In genomic region chr1:27086628-27087027, GRCh38 we compare ENCODE assay signal across 16 cellular contexts.
DNase-seq lines count a peak whose midpoint lies in the region; ATAC-seq and FAIRE-seq lines count a peak whose summit lies in the region.
"Had no signal": no experiment of that assay in that cellular context is flagged by ENCODE, and none has a peak within 500 bp of the region (broad histone marks: within the 10 kb centered on the region; RNA-seq: fewer than 3 reads in every experiment).

No MANE protein-coding gene starts in this region.

- H3K18ac ChIP-seq in mesenchymal stem cell (ENCODE audit: low read depth in 1 of 2, low read length in 2 of 2), result peak overlapping the region in 1 of 2 experiments; percentile 42

- H3K27ac Mint-ChIP-seq in activated naive CD8-positive, alpha-beta T cell treated with anti-CD3 and anti-CD28 coated beads for 36 hours, result peak overlapping the region; percentile 4
- no peak overlapping the region for H3K27ac Mint-ChIP-seq in activated naive CD8-positive, alpha-beta T cell treated with anti-CD3 and anti-CD28 coated beads, Interleukin-2, amount 50 U/mL, for 24 hours
- peak overlapping the region; percentile 36 for H3K27ac Mint-ChIP-seq in activated T-helper 1 cell treated with anti-CD3 and anti-CD28 coated beads, Interleukin-12 subunit alpha, Interleukin-12 subunit beta, Interleukin-2, Interleukin-4 antibody, amounts not matched to agents 30 ng/mL and 10 ng/mL and 1 ng/mL, durations not matched to agents 14 hours and 24 hours and 36 hours
- H3K27ac Mint-ChIP-seq: B cell; CD4-positive, alpha-beta T cell had no signal

- H2AK5ac ChIP-seq in mesenchymal stem cell (ENCODE audit: low read length, severe bottlenecking), result no peak overlapping the region

- no peak overlapping the region for H3K9ac ChIP-seq in mesenchymal stem cell (ENCODE audit: low read length)

- H3K36me3 ChIP-seq in mesenchymal stem cell (ENCODE audit: control insufficient read depth in 1 of 2, insufficient read depth in 2 of 2, low read depth in 1 of 2, low read length in 2 of 2), result no peaks in the 10 kb centered on the region
- H3K36me3 ChIP-seq: HAP-1 had no signal

- H3K14ac ChIP-seq in mesenchymal stem cell (ENCODE audit: low read length in 2 of 2), result peak overlapping the region in 1 of 2 experiments; percentile 88

- peaks cover 18% of the 10 kb centered on the region for H3K9me3 ChIP-seq in mesenchymal stem cell (ENCODE audit: control insufficient read depth, low read length)
- H3K9me3 ChIP-seq: HAP-1 had no signal

- no peak overlapping the region for H2BK15ac ChIP-seq in mesenchymal stem cell (ENCODE audit: low read depth, poor library complexity, severe bottlenecking)

- peaks cover 4 to 10% of the 10 kb centered on the region in 2 experiments for H3K27me3 ChIP-seq in mesenchymal stem cell (ENCODE audit: control insufficient read depth in 1 of 2, insufficient read depth in 1 of 2, low read length in 2 of 2)

- H3K9me3 Mint-ChIP-seq in activated naive CD8-positive, alpha-beta T cell treated with anti-CD3 and anti-CD28 coated beads for 36 hours, result peaks cover 7% of the 10 kb centered on the region
- H3K9me3 Mint-ChIP-seq in activated naive CD8-positive, alpha-beta T cell treated with anti-CD3 and anti-CD28 coated beads, Interleukin-2, amount 50 U/mL, for 24 hours, result no peaks in the 10 kb centered on the region
- H3K9me3 Mint-ChIP-seq in activated T-helper 1 cell treated with anti-CD3 and anti-CD28 coated beads, Interleukin-12 subunit alpha, Interleukin-12 subunit beta, Interleukin-2, Interleukin-4 antibody, amounts not matched to agents 30 ng/mL and 10 ng/mL and 1 ng/mL, durations not matched to agents 14 hours and 24 hours and 36 hours, result no peaks in the 10 kb centered on the region

- no peaks in the 10 kb centered on the region for H3K4me1 Mint-ChIP-seq in activated naive CD8-positive, alpha-beta T cell treated with anti-CD3 and anti-CD28 coated beads for 36 hours
- H3K4me1 Mint-ChIP-seq in activated naive CD8-positive, alpha-beta T cell treated with anti-CD3 and anti-CD28 coated beads, Interleukin-2, amount 50 U/mL, for 24 hours, result no peaks in the 10 kb centered on the region
- H3K4me1 Mint-ChIP-seq in activated T-helper 1 cell treated with anti-CD3 and anti-CD28 coated beads, Interleukin-12 subunit alpha, Interleukin-12 subunit beta, Interleukin-2, Interleukin-4 antibody, amounts not matched to agents 30 ng/mL and 10 ng/mL and 1 ng/mL, durations not matched to agents 14 hours and 24 hours and 36 hours (ENCODE audit: low read depth), result no peaks in the 10 kb centered on the region
- H3K4me1 Mint-ChIP-seq: B cell had no signal

- H2BK120ac ChIP-seq in mesenchymal stem cell (ENCODE audit: low read depth, low read length), result no peak overlapping the region

- no peaks in the 10 kb centered on the region for H3K36me3 Mint-ChIP-seq in activated naive CD8-positive, alpha-beta T cell treated with anti-CD3 and anti-CD28 coated beads for 36 hours
- no peaks in the 10 kb centered on the region for H3K36me3 Mint-ChIP-seq in activated naive CD8-positive, alpha-beta T cell treated with anti-CD3 and anti-CD28 coated beads, Interleukin-2, amount 50 U/mL, for 24 hours (ENCODE audit: low read depth)
- no peaks in the 10 kb centered on the region for H3K36me3 Mint-ChIP-seq in activated T-helper 1 cell treated with anti-CD3 and anti-CD28 coated beads, Interleukin-12 subunit alpha, Interleukin-12 subunit beta, Interleukin-2, Interleukin-4 antibody, amounts not matched to agents 30 ng/mL and 10 ng/mL and 1 ng/mL, durations not matched to agents 14 hours and 24 hours and 36 hours (ENCODE audit: low read depth)

- no peak overlapping the region for H3K4me3 ChIP-seq in mesenchymal stem cell (ENCODE audit: insufficient read depth in 1 of 2, low read depth in 1 of 2, low read length in 2 of 2)
- H3K4me3 ChIP-seq: HAP-1 had no signal

- no peak for DNase-seq in activated naive CD8-positive, alpha-beta T cell treated with anti-CD3 and anti-CD28 coated beads for 36 hours
- DNase-seq in activated naive CD8-positive, alpha-beta T cell treated with anti-CD3 and anti-CD28 coated beads, Interleukin-2, amount 50 U/mL, for 24 hours, result no peak
- DNase-seq in activated T-helper 1 cell treated with anti-CD3 and anti-CD28 coated beads, Interleukin-12 subunit alpha, Interleukin-12 subunit beta, Interleukin-2, Interleukin-4 antibody, amounts not matched to agents 30 ng/mL and 10 ng/mL and 1 ng/mL, durations not matched to agents 14 hours and 24 hours and 36 hours (ENCODE audit: low spot score), result no peak
- DNase-seq in mesenchymal stem cell (no peak), urothelium cell line (ENCODE audit: low spot score) (no peak), NCI-H2196 (lab: John Stamatoyannopoulos, UW; ENCODE audit: unreplicated experiment) (no peak)
- DNase-seq: CD4-positive, alpha-beta T cell; EL; NCI-H187 treated with DMSO at 0.1 percent for 48 hours; NCI-H446 treated with DMSO at 0.1 percent for 48 hours; NK-92 treated with Interleukin-12 subunit alpha and Interleukin-12 subunit beta, amount 100 ng/mL, for 24 hours; OCI-M1; RPMI8226 had no signal

- peak overlapping the region; percentile 19 for H3K4me3 Mint-ChIP-seq in activated naive CD8-positive, alpha-beta T cell treated with anti-CD3 and anti-CD28 coated beads for 36 hours
- no peak overlapping the region for H3K4me3 Mint-ChIP-seq in activated naive CD8-positive, alpha-beta T cell treated with anti-CD3 and anti-CD28 coated beads, Interleukin-2, amount 50 U/mL, for 24 hours
- no peak overlapping the region for H3K4me3 Mint-ChIP-seq in activated T-helper 1 cell treated with anti-CD3 and anti-CD28 coated beads, Interleukin-12 subunit alpha, Interleukin-12 subunit beta, Interleukin-2, Interleukin-4 antibody, amounts not matched to agents 30 ng/mL and 10 ng/mL and 1 ng/mL, durations not matched to agents 14 hours and 24 hours and 36 hours
- H3K4me3 Mint-ChIP-seq: B cell; CD4-positive, alpha-beta T cell had no signal

- H2BK12ac ChIP-seq in mesenchymal stem cell (ENCODE audit: low read length in 2 of 2), result no peak overlapping the region

- H3K4me1 ChIP-seq in mesenchymal stem cell (ENCODE audit: control insufficient read depth, insufficient read depth, low read depth, low read length), result no peaks in the 10 kb centered on the region
- H3K4me1 ChIP-seq: HAP-1 had no signal

- H3K27ac ChIP-seq in mesenchymal stem cell (ENCODE audit: low read length, poor library complexity, severe bottlenecking), result no peak overlapping the region

- H4K8ac ChIP-seq in mesenchymal stem cell (ENCODE audit: low read length), result peak overlapping the region; percentile 51

- no peak overlapping the region for H3K4ac ChIP-seq in mesenchymal stem cell (ENCODE audit: low read depth in 1 of 2, low read length in 2 of 2)

- no peak for ATAC-seq in activated naive CD8-positive, alpha-beta T cell treated with anti-CD3 and anti-CD28 coated beads, Interleukin-2, amount 50 U/mL, for 24 hours
- no peak for ATAC-seq in GM18498 (IDR thresholded peaks at IDR 0.05; ENCODE audit: unreplicated experiment)

- peaks cover 7% of the 10 kb centered on the region for H3K27me3 Mint-ChIP-seq in activated naive CD8-positive, alpha-beta T cell treated with anti-CD3 and anti-CD28 coated beads for 36 hours
- peaks cover 2% of the 10 kb centered on the region for H3K27me3 Mint-ChIP-seq in activated naive CD8-positive, alpha-beta T cell treated with anti-CD3 and anti-CD28 coated beads, Interleukin-2, amount 50 U/mL, for 24 hours
- no peaks in the 10 kb centered on the region for H3K27me3 Mint-ChIP-seq in activated T-helper 1 cell treated with anti-CD3 and anti-CD28 coated beads, Interleukin-12 subunit alpha, Interleukin-12 subunit beta, Interleukin-2, Interleukin-4 antibody, amounts not matched to agents 30 ng/mL and 10 ng/mL and 1 ng/mL, durations not matched to agents 14 hours and 24 hours and 36 hours (ENCODE audit: insufficient read depth)
- H3K27me3 Mint-ChIP-seq: CD4-positive, alpha-beta T cell had no signal

- no peak overlapping the region for H3K23ac ChIP-seq in mesenchymal stem cell (ENCODE audit: low read length in 2 of 2)

- 93% methylated on average over 3 of the region's 3 CpGs for WGBS in mesenchymal stem cell

- peak overlapping the region; percentile 36 for H4K91ac ChIP-seq in mesenchymal stem cell (ENCODE audit: low read length)

- H2BK5ac ChIP-seq in mesenchymal stem cell (ENCODE audit: low read depth, low read length, poor library complexity, severe bottlenecking), result no peak overlapping the region

- H2AFZ ChIP-seq in mesenchymal stem cell (ENCODE audit: low read depth, low read length), result no peak overlapping the region

- no peaks in the 10 kb centered on the region for H3K79me1 ChIP-seq in mesenchymal stem cell (replicated peaks; ENCODE audit: low read length, poor library complexity, severe bottlenecking)

- FAIRE-seq in urothelium cell line (lab: Jason Lieb, UNC), result peak; percentile 99

- H3K4me2 ChIP-seq in mesenchymal stem cell (ENCODE audit: low read length, poor library complexity, severe bottlenecking), result no peak overlapping the region

- intact Hi-C loops in activated T-helper 1 cell treated with anti-CD3 and anti-CD28 coated beads, Interleukin-12 subunit alpha, Interleukin-12 subunit beta, Interleukin-2, Interleukin-4 antibody, amounts not matched to agents 30 ng/mL and 10 ng/mL and 1 ng/mL, durations not matched to agents 14 hours and 24 hours and 36 hours (cut with micrococcal nuclease), result no loop called here
